Comparison of ENCODE assay signal across 36 cellular contexts in the genomic region with DNA sequence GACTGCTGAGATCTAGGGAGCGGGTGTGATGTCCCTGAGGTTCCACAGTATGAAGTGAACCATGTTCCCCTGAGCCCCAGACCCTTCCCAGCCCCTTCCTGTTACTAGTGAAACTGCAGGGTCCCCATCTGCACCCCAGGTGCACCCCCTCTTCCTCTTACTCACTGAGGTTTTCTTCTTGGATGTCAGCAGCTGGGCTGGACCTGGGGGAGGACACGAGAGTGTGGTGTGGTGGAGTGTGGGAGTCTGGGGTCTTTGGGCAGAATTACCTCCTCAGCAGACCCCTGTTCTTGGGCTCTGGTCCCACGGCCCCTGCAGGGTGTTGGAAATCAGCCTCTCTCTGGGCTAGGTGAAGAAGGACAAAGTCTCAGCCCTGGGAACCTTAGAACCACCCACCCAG. TPM values are rescaled to one million over a fixed set of nuclear protein-coding genes. Genes with fewer than 3 reads are reported as not detected.
"Had no signal": no experiment of that assay in that cellular context is flagged by ENCODE, and none has a peak within 500 bp of the region (broad histone marks: within the 10 kb centered on the region; RNA-seq: fewer than 3 reads in every experiment).

No MANE protein-coding gene starts in this region.

- H3K36me3 Mint-ChIP-seq: activated naive CD4-positive, alpha-beta T cell treated with anti-CD3 and anti-CD28 coated beads, Interleukin-2, amount 50 U/mL, for 72 hours had no signal

- H3K36me3 ChIP-seq: brain microvascular endothelial cell, Peyer's patch, WERI-Rb-1 had no signal

- H3K4me3 ChIP-seq: K562, Peyer's patch had no signal

- ATAC-seq: activated CD8-positive, alpha-beta T cell treated with anti-CD3 and anti-CD28 coated beads for 36 hours; activated naive CD4-positive, alpha-beta T cell treated with anti-CD3 and anti-CD28 coated beads, Interleukin-2, amount 50 U/mL, for 72 hours; K562; PC-3; SK-N-SH treated with all-trans-retinoic acid at 6 μM for 48 hours had no signal

- DNase-seq: activated CD4-positive, alpha-beta T cell treated with anti-CD3 and anti-CD28 coated beads for 1 hour; activated CD4-positive, alpha-beta T cell treated with anti-CD3 and anti-CD28 coated beads, Interleukin-2, amount 10 ng/mL, durations not matched to agents 24 days and 14 days; activated CD4-positive, alpha-beta T cell treated with anti-CD3 and anti-CD28 coated beads, Interleukin-2, amount 50 U/mL, for 4 hours; activated CD4-positive, CD25-positive, alpha-beta regulatory T cell; activated CD8-positive, alpha-beta T cell treated with anti-CD3 and anti-CD28 coated beads for 36 hours; activated gamma-delta T cell treated with Interleukin-2 at 50 U/mL for 16 hours; activated naive CD4-positive, alpha-beta T cell treated with anti-CD3 and anti-CD28 coated beads for 36 hours; activated T-cell treated with anti-CD3 and anti-CD28 coated beads, Interleukin-2, amount 50 U/mL, for 1 hour; aorta; brain microvascular endothelial cell; central memory CD4-positive, alpha-beta T cell; NCI-H1092 treated with DMSO at 0.1 percent for 48 hours; NCI-H1417; NCI-H146; NCI-H187; NCI-H2029 treated with DMSO at 0.1 percent for 48 hours; NCI-H2107; NCI-H2171; NCI-H510A; NCI-H526; NCI-H748 treated with DMSO at 0.1 percent for 48 hours; NK-92 treated with Interleukin-12 subunit alpha and Interleukin-12 subunit beta, amount 100 ng/mL, for 24 hours; PC-3; RPMI8226; SIG-M5; T-helper 1 cell; T-helper 2 cell; T-helper 9 cell; WERI-Rb-1 had no signal

- H3K4me1 ChIP-seq: Peyer's patch had no signal

- H3K9me3 Mint-ChIP-seq: activated CD4-positive, alpha-beta T cell treated with anti-CD3 and anti-CD28 coated beads, Interleukin-2, amount 10 ng/mL, durations not matched to agents 24 days and 14 days; activated CD8-positive, alpha-beta T cell treated with anti-CD3 and anti-CD28 coated beads for 36 hours; activated naive CD4-positive, alpha-beta T cell treated with anti-CD3 and anti-CD28 coated beads for 36 hours; activated naive CD4-positive, alpha-beta T cell treated with anti-CD3 and anti-CD28 coated beads, Interleukin-2, amount 50 U/mL, for 72 hours had no signal

- H3K27ac ChIP-seq: brain microvascular endothelial cell, Peyer's patch, WERI-Rb-1 had no signal

- H3K4me3 Mint-ChIP-seq: activated CD4-positive, alpha-beta T cell treated with anti-CD3 and anti-CD28 coated beads, Interleukin-2, amount 10 ng/mL, durations not matched to agents 24 days and 14 days; activated CD8-positive, alpha-beta T cell treated with anti-CD3 and anti-CD28 coated beads for 36 hours; activated naive CD4-positive, alpha-beta T cell treated with anti-CD3 and anti-CD28 coated beads for 36 hours had no signal

- H3K9me3 ChIP-seq: Peyer's patch had no signal

- H3K27me3 ChIP-seq: brain microvascular endothelial cell, Peyer's patch had no signal

- H3K27ac Mint-ChIP-seq: activated CD4-positive, alpha-beta T cell treated with anti-CD3 and anti-CD28 coated beads, Interleukin-2, amount 10 ng/mL, durations not matched to agents 24 days and 14 days; activated CD8-positive, alpha-beta T cell treated with anti-CD3 and anti-CD28 coated beads for 36 hours; activated naive CD4-positive, alpha-beta T cell treated with anti-CD3 and anti-CD28 coated beads for 36 hours; activated naive CD4-positive, alpha-beta T cell treated with anti-CD3 and anti-CD28 coated beads, Interleukin-2, amount 50 U/mL, for 72 hours had no signal

RNA-seq across cellular contexts. Expression of a gene that starts 3.3 kb away (rescaled TPM):
- total RNA-seq: activated CD8-positive, alpha-beta memory T cell treated with anti-CD3 and anti-CD28 coated beads for 36 hours; activated CD8-positive, alpha-beta T cell treated with anti-CD3 and anti-CD28 coated beads for 36 hours; activated naive CD4-positive, alpha-beta T cell treated with anti-CD3 and anti-CD28 coated beads for 36 hours; activated naive CD4-positive, alpha-beta T cell treated with anti-CD3 and anti-CD28 coated beads, Interleukin-2, amount 50 U/mL, for 72 hours; K562; M059J; PC-3 had no signal

RNA-seq across cellular contexts. Expression of a gene that starts 11.1 kb away (rescaled TPM):
- total RNA-seq: activated CD4-positive, alpha-beta T cell treated with anti-CD3 and anti-CD28 coated beads, Interleukin-2, amount 10 ng/mL, durations not matched to agents 24 days and 14 days; activated CD8-positive, alpha-beta memory T cell treated with anti-CD3 and anti-CD28 coated beads for 36 hours; activated CD8-positive, alpha-beta T cell treated with anti-CD3 and anti-CD28 coated beads for 36 hours; activated naive CD4-positive, alpha-beta T cell treated with anti-CD3 and anti-CD28 coated beads for 36 hours; activated naive CD4-positive, alpha-beta T cell treated with anti-CD3 and anti-CD28 coated beads, Interleukin-2, amount 50 U/mL, for 72 hours; K562; M059J; PC-3; SK-MEL-5 had no signal

RNA-seq across cellular contexts. Expression of a gene that starts 23.1 kb away (rescaled TPM):
- total RNA-seq: activated CD8-positive, alpha-beta memory T cell treated with anti-CD3 and anti-CD28 coated beads for 36 hours; activated CD8-positive, alpha-beta T cell treated with anti-CD3 and anti-CD28 coated beads for 36 hours; activated naive CD4-positive, alpha-beta T cell treated with anti-CD3 and anti-CD28 coated beads for 36 hours; K562; M059J; PC-3 had no signal

RNA-seq across cellular contexts. Expression of a gene that starts 35.0 kb away (rescaled TPM):
- total RNA-seq: activated CD4-positive, alpha-beta T cell treated with anti-CD3 and anti-CD28 coated beads, Interleukin-2, amount 10 ng/mL, durations not matched to agents 24 days and 14 days; activated CD8-positive, alpha-beta memory T cell treated with anti-CD3 and anti-CD28 coated beads for 36 hours; activated CD8-positive, alpha-beta T cell treated with anti-CD3 and anti-CD28 coated beads for 36 hours; activated naive CD4-positive, alpha-beta T cell treated with anti-CD3 and anti-CD28 coated beads for 36 hours; activated naive CD4-positive, alpha-beta T cell treated with anti-CD3 and anti-CD28 coated beads, Interleukin-2, amount 50 U/mL, for 72 hours; K562; M059J; PC-3; SK-MEL-5 had no signal
